Comparison of ENCODE assay signal across 8 cellular contexts in genomic region chr11:12556788-12557384, GRCh38.
DNase-seq lines count a peak whose midpoint lies in the region; ATAC-seq and TF ChIP-seq lines count a peak whose summit lies in the region.

No MANE protein-coding gene starts in this region.

- H3K27me3 ChIP-seq in transverse colon: no peaks in the 10 kb centered on the region
- H3K27me3 ChIP-seq in CD4-positive, alpha-beta memory T cell (ENCODE audit: insufficient read depth, low read length): no peaks in the 10 kb centered on the region

- peaks cover 4 to 18% of the 10 kb centered on the region in 2 donors for H3K27me3 Mint-ChIP-seq in CD4-positive, alpha-beta memory T cell

- H3K4me3 Mint-ChIP-seq in CD4-positive, alpha-beta memory T cell: no peak overlapping the region

- TF ChIP-seq POLR2A in transverse colon (IDR thresholded peaks at IDR 0.05): no peak

- DNase-seq in LHCN-M2 (ENCODE audit: low read depth) (peak; percentile 92), coronary artery (ENCODE audit: low spot score) (no peak), left colon (peak; percentile 44 to 49), transverse colon (peak; percentile 56), NCI-H2029 (lab: John Stamatoyannopoulos, UW) (no peak), NCI-H748 (lab: John Stamatoyannopoulos, UW; ENCODE audit: unreplicated experiment) (no peak)
- DNase-seq in CD4-positive, alpha-beta memory T cell: no peak
- DNase-seq in activated effector memory CD4-positive, alpha-beta T cell treated with Interleukin-2 at 50 U/mL for 16 hours: no peak

- intact Hi-C loops in left colon (cut with DNase I, micrococcal nuclease) (no loop called here), transverse colon (cut with DNase I; ENCODE audit: low total_unique reads) (no loop called here)
- intact Hi-C loops in CD4-positive, alpha-beta memory T cell (cut with micrococcal nuclease): no loop called here

- POLR2A ChIA-PET in CD4-positive, alpha-beta memory T cell (lab: Charles Lee; ENCODE audit: partially characterized antibody): no interaction called here

- WGBS in transverse colon (ENCODE audit: low coverage in 1 of 2), 2 donors: 35 to 39% methylated on average over 3 to 6 of the region's 6 CpGs

- ATAC-seq in left colon: no peak

- CTCF ChIA-PET in CD4-positive, alpha-beta memory T cell (lab: Charles Lee; ENCODE audit: partially characterized antibody): no interaction called here

- TF ChIP-seq EP300 in transverse colon (IDR thresholded peaks at IDR 0.05; ENCODE audit: low read depth): no peak

- in situ Hi-C loops in transverse colon (cut with MboI; ENCODE audit: low pct_ligation_motif_present in 1 of 4, low pct_unique_long_range_greater_than_20kb in 1 of 4, low sequenced_read_pairs in 3 of 4): no loop called here

- H3K36me3 Mint-ChIP-seq in CD4-positive, alpha-beta memory T cell: no peaks in the 10 kb centered on the region

- H3K36me3 ChIP-seq in transverse colon: no peaks in the 10 kb centered on the region
- H3K36me3 ChIP-seq in CD4-positive, alpha-beta memory T cell (ENCODE audit: insufficient read depth, low read length): no peaks in the 10 kb centered on the region

- peaks cover 0 to 7% of the 10 kb centered on the region in 2 donors for H3K9me3 ChIP-seq in transverse colon
- H3K9me3 ChIP-seq in CD4-positive, alpha-beta memory T cell (ENCODE audit: control insufficient read depth in 1 of 2, low read length in 2 of 2): no peaks in the 10 kb centered on the region

- H3K4me1 ChIP-seq in transverse colon: peaks cover 0 to 18% (median 2%) of the 10 kb centered on the region in 4 donors
- no peaks in the 10 kb centered on the region for H3K4me1 ChIP-seq in CD4-positive, alpha-beta memory T cell (ENCODE audit: insufficient read depth, low read length)

- H3K9me3 Mint-ChIP-seq in CD4-positive, alpha-beta memory T cell: peaks cover 0 to 10% (median 0%) of the 10 kb centered on the region in 8 donors

- H3K27ac ChIP-seq in coronary artery: peak overlapping the region; percentile 45 to 55
- peak overlapping the region; percentile 51 to 73 (median 62) for H3K27ac ChIP-seq in transverse colon
- H3K27ac ChIP-seq in CD4-positive, alpha-beta memory T cell (ENCODE audit: low read depth, low read length): no peak overlapping the region

- no peak overlapping the region for H3K27ac Mint-ChIP-seq in CD4-positive, alpha-beta memory T cell

- H3K4me3 ChIP-seq in coronary artery (no peak overlapping the region), transverse colon (no peak overlapping the region)
- no peak overlapping the region for H3K4me3 ChIP-seq in CD4-positive, alpha-beta memory T cell (ENCODE audit: low read length in 2 of 2)

- TF ChIP-seq CTCF in coronary artery (IDR thresholded peaks at IDR 0.05): no peak
- no peak for TF ChIP-seq CTCF in transverse colon (IDR thresholded peaks at IDR 0.05)

- no peaks in the 10 kb centered on the region for H3K4me1 Mint-ChIP-seq in CD4-positive, alpha-beta memory T cell

Comparison
In these comparisons a context has a peak if more than half of its experiments do, and no peak if none do; other contexts are left out.
1. DNase-seq: peak in LHCN-M2 (single experiment), left colon (2 of 2) and transverse colon (single experiment); none in coronary artery (single experiment), NCI-H2029 (single experiment), CD4-positive, alpha-beta memory T cell (0 of 5), activated effector memory CD4-positive, alpha-beta T cell treated with Interleukin-2 at 50 U/mL for 16 hours (single experiment) and NCI-H748 (single experiment).